ENCODE assay signal across 19 cellular contexts in the genomic region with DNA sequence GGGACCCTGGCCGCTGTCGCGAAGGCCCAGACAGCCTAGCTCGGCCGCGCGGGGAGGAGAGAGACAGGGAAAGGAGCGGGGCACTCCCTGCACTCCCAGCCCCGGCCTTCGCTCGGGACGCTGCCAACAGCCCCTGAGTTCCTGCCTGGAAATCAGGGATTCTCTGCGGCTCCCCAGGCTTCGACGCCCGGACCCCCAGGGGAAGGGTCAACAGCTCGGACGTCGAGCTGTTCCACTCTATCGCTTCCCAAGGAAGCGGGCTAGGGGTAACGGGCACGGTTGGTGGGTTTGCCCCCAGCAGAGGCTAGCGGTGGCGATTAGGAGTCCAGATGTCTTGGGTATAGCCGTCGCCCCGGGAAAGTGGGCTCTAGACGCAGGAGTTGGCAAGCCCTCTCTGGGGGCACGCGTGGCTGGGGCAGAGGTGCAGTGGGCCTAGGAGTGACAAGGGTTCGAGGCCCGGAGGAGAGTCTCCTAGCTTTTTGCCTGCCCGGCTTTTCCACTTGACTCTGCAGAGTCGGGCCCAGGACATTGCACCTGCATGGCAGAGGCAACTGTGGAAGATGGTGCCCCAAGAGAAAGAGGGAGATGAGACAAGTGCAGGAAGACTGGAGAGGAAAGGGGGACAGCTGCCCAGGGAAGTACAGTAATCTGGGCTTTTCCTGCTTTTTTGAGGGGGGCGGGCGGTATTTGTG. TPM values are rescaled to one million over a fixed set of nuclear protein-coding genes. Genes with fewer than 3 reads are reported as not detected.
DNase-seq lines count a peak whose midpoint lies in the region; ATAC-seq and TF ChIP-seq lines count a peak whose summit lies in the region.
"Had no signal": no experiment of that assay in that cellular context is flagged by ENCODE, and none has a peak within 500 bp of the region (broad histone marks: within the 10 kb centered on the region; RNA-seq: fewer than 3 reads in every experiment).

No MANE protein-coding gene starts in this region.

- TF ChIP-seq EP300 in SK-N-SH (IDR thresholded peaks at IDR 0.05; ENCODE audit: borderline replicate concordance in 1 of 2, low read depth in 1 of 2, low read length in 1 of 2), result no peak

- CTCF ChIA-PET in SK-N-SH (lab: Yijun Ruan, JAX), result interaction anchor here (1.0 to 1.1 kb wide), 2 partner anchors 277 to 1137 kb away, joined by 3 read pairs; no protein-coding TSS in a partner anchor

- peaks cover 3 to 5% of the 10 kb centered on the region in 2 experiments; a peak in 2 of 4 replicates for H3K4me1 ChIP-seq in SK-N-SH (ENCODE audit: control insufficient read depth in 1 of 2, insufficient read depth in 2 of 2, low read depth in 1 of 2, low read length in 1 of 2)

- H3K4me3 Mint-ChIP-seq in activated CD4-positive, alpha-beta T cell treated with anti-CD3 and anti-CD28 coated beads, Interleukin-2, amount 10 ng/mL, durations not matched to agents 24 days and 14 days, result no peak overlapping the region
- peak overlapping the region; percentile 40 to 42 for H3K4me3 Mint-ChIP-seq in effector memory CD8-positive, alpha-beta T cell
- H3K4me3 Mint-ChIP-seq in naive B cell (peak overlapping the region in 4 of 8 donors; percentile 35 to 79 (median 56)), mesothelial cell of epicardium (no peak overlapping the region)
- no peak overlapping the region for H3K4me3 Mint-ChIP-seq in stimulated activated memory B cell treated with anti-CD40 and anti-IgM and Interleukin-4, amounts not matched to agents 10 μg/mL and 1 μg/mL and 100 μg/mL, for 72 hours
- H3K4me3 Mint-ChIP-seq: activated CD4-positive, alpha-beta T cell treated with anti-CD3 and anti-CD28 coated beads, Interleukin-2, amount 10 ng/mL, durations not matched to agents 7 days and 5 days had no signal

- no peaks in the 10 kb centered on the region for H3K36me3 ChIP-seq in SK-N-SH (replicated peaks in 1 of 2; ENCODE audit: control insufficient read depth in 1 of 2, insufficient read depth in 2 of 2, low read length in 1 of 2)
- H3K36me3 ChIP-seq: adrenal gland, colonic mucosa, heart left ventricle, left lung, tibial nerve had no signal

- no peak overlapping the region for H3K9ac ChIP-seq in SK-N-SH

- H3K4me3 ChIP-seq in SK-N-SH (ENCODE audit: low read depth in 2 of 2, low read length in 1 of 2), result no peak overlapping the region
- H3K4me3 ChIP-seq: adrenal gland, colonic mucosa, left lung had no signal

- H3K9me3 ChIP-seq in SK-N-SH, result no peaks in the 10 kb centered on the region
- H3K9me3 ChIP-seq: adrenal gland, colonic mucosa, heart left ventricle, left lung, tibial nerve had no signal

- H3K79me2 ChIP-seq in SK-N-SH (ENCODE audit: insufficient read depth), result no peaks in the 10 kb centered on the region

- H3K27ac ChIP-seq in temporal lobe (ENCODE audit: low read depth, low read length) (peak overlapping the region; percentile 69), SK-N-SH (ENCODE audit: low read depth in 2 of 2, low read length in 1 of 2) (no peak overlapping the region)
- H3K27ac ChIP-seq: adrenal gland, C4-2B, colonic mucosa, heart left ventricle, left lung had no signal

- peak overlapping the region; percentile 31 for H3K27ac Mint-ChIP-seq in activated CD4-positive, alpha-beta T cell treated with anti-CD3 and anti-CD28 coated beads, Interleukin-2, amount 10 ng/mL, durations not matched to agents 24 days and 14 days
- H3K27ac Mint-ChIP-seq in effector memory CD8-positive, alpha-beta T cell, result no peak overlapping the region
- H3K27ac Mint-ChIP-seq in naive B cell (peak overlapping the region in 4 of 6 donors; percentile 7 to 85 (median 34)), mesothelial cell of epicardium (no peak overlapping the region)
- no peak overlapping the region for H3K27ac Mint-ChIP-seq in stimulated activated memory B cell treated with anti-CD40 and anti-IgM and Interleukin-4, amounts not matched to agents 10 μg/mL and 1 μg/mL and 100 μg/mL, for 72 hours
- H3K27ac Mint-ChIP-seq: activated CD4-positive, alpha-beta T cell treated with anti-CD3 and anti-CD28 coated beads, Interleukin-2, amount 10 ng/mL, durations not matched to agents 7 days and 5 days had no signal

- no peaks in the 10 kb centered on the region for H3F3A ChIP-seq in SK-N-SH (replicated peaks; ENCODE audit: insufficient read depth)

- TF ChIP-seq CTCF in mesothelial cell of epicardium (IDR thresholded peaks at IDR 0.05; ENCODE audit: unreplicated experiment) (no peak), SK-N-SH (IDR thresholded peaks at IDR 0.05) (no peak)

- H3K27me3 Mint-ChIP-seq in activated CD4-positive, alpha-beta T cell treated with anti-CD3 and anti-CD28 coated beads, Interleukin-2, amount 10 ng/mL, durations not matched to agents 24 days and 14 days, result peaks cover 83% of the 10 kb centered on the region
- H3K27me3 Mint-ChIP-seq in effector memory CD8-positive, alpha-beta T cell, result peaks cover 93 to 100% of the 10 kb centered on the region in 2 donors
- H3K27me3 Mint-ChIP-seq in naive B cell, result peaks cover 85 to 93% (median 90%) of the 10 kb centered on the region in 3 donors
- H3K27me3 Mint-ChIP-seq in mesothelial cell of epicardium (ENCODE audit: low read depth), result peaks cover 98% of the 10 kb centered on the region
- peaks cover 97% of the 10 kb centered on the region for H3K27me3 Mint-ChIP-seq in stimulated activated memory B cell treated with anti-CD40 and anti-IgM and Interleukin-4, amounts not matched to agents 10 μg/mL and 1 μg/mL and 100 μg/mL, for 72 hours

- TF ChIP-seq RAD21 in SK-N-SH (IDR thresholded peaks at IDR 0.05; ENCODE audit: low read length), result no peak

- POLR2A ChIA-PET in SK-N-SH (lab: Yijun Ruan, JAX), result no interaction called here

- H2AFZ ChIP-seq in SK-N-SH (ENCODE audit: low read depth), result no peak overlapping the region

- H3K27me3 ChIP-seq in SK-N-SH (ENCODE audit: insufficient read depth), result no peaks in the 10 kb centered on the region

- no peaks in the 10 kb centered on the region for H3K9me3 Mint-ChIP-seq in activated CD4-positive, alpha-beta T cell treated with anti-CD3 and anti-CD28 coated beads, Interleukin-2, amount 10 ng/mL, durations not matched to agents 24 days and 14 days
- no peaks in the 10 kb centered on the region for H3K9me3 Mint-ChIP-seq in effector memory CD8-positive, alpha-beta T cell
- H3K9me3 Mint-ChIP-seq in naive B cell (peaks cover 0 to 3% (median 0%) of the 10 kb centered on the region in 7 donors), mesothelial cell of epicardium (no peaks in the 10 kb centered on the region)
- no peaks in the 10 kb centered on the region for H3K9me3 Mint-ChIP-seq in stimulated activated memory B cell treated with anti-CD40 and anti-IgM and Interleukin-4, amounts not matched to agents 10 μg/mL and 1 μg/mL and 100 μg/mL, for 72 hours
- H3K9me3 Mint-ChIP-seq: activated CD4-positive, alpha-beta T cell treated with anti-CD3 and anti-CD28 coated beads, Interleukin-2, amount 10 ng/mL, durations not matched to agents 7 days and 5 days had no signal

- no peaks in the 10 kb centered on the region for H3K9me2 ChIP-seq in SK-N-SH

- H3K36me3 Mint-ChIP-seq in activated CD4-positive, alpha-beta T cell treated with anti-CD3 and anti-CD28 coated beads, Interleukin-2, amount 10 ng/mL, durations not matched to agents 24 days and 14 days (ENCODE audit: low read depth), result no peaks in the 10 kb centered on the region
- peaks cover 10% of the 10 kb centered on the region for H3K36me3 Mint-ChIP-seq in effector memory CD8-positive, alpha-beta T cell (ENCODE audit: insufficient read depth)
- no peaks in the 10 kb centered on the region for H3K36me3 Mint-ChIP-seq in naive B cell
- no peaks in the 10 kb centered on the region for H3K36me3 Mint-ChIP-seq in mesothelial cell of epicardium
- no peaks in the 10 kb centered on the region for H3K36me3 Mint-ChIP-seq in stimulated activated memory B cell treated with anti-CD40 and anti-IgM and Interleukin-4, amounts not matched to agents 10 μg/mL and 1 μg/mL and 100 μg/mL, for 72 hours

- no peak for DNase-seq in activated CD4-positive, alpha-beta T cell treated with anti-CD3 and anti-CD28 coated beads, Interleukin-2, amount 10 ng/mL, durations not matched to agents 24 days and 14 days
- DNase-seq in activated CD4-positive, alpha-beta T cell treated with anti-CD3 and anti-CD28 coated beads for 1 hour, result no peak
- no peak for DNase-seq in effector memory CD8-positive, alpha-beta T cell
- DNase-seq in naive B cell, result no peak
- DNase-seq in mesothelial cell of epicardium (ENCODE audit: low spot score in 2 of 2, unreplicated experiment in 2 of 2), result no peak
- no peak for DNase-seq in SK-N-SH
- DNase-seq: activated CD4-positive, alpha-beta T cell treated with anti-CD3 and anti-CD28 coated beads, Interleukin-2, amount 10 ng/mL, durations not matched to agents 7 days and 5 days; adrenal gland; colonic mucosa; heart left ventricle; NCI-H187 had no signal

- WGBS in SK-N-SH (ENCODE audit: low lambda C conversion rate), result 96% methylated on average over 29 of the region's 37 CpGs

- H4K20me1 ChIP-seq in SK-N-SH (ENCODE audit: insufficient read depth), result no peaks in the 10 kb centered on the region

- intact Hi-C loops in activated CD4-positive, alpha-beta T cell treated with anti-CD3 and anti-CD28 coated beads, Interleukin-2, amount 10 ng/mL, durations not matched to agents 24 days and 14 days (cut with micrococcal nuclease), result loop anchor here (10.0 kb wide), 1 partner anchor 1138 kb away; no protein-coding TSS in a partner anchor

- no peak overlapping the region for H3K4me2 ChIP-seq in SK-N-SH

- ATAC-seq in effector memory CD8-positive, alpha-beta T cell (replicated peaks), result no peak
- no peak for ATAC-seq in naive B cell (ENCODE audit: low read depth in 2 of 2)
- no peak for ATAC-seq in stimulated activated memory B cell treated with anti-CD40 and anti-IgM and Interleukin-4, amounts not matched to agents 10 μg/mL and 1 μg/mL and 100 μg/mL, for 72 hours
- ATAC-seq: left lung, right cardiac atrium had no signal

- H3K4me1 Mint-ChIP-seq in activated CD4-positive, alpha-beta T cell treated with anti-CD3 and anti-CD28 coated beads, Interleukin-2, amount 10 ng/mL, durations not matched to agents 24 days and 14 days, result peaks cover 10% of the 10 kb centered on the region
- peaks cover 15 to 16% of the 10 kb centered on the region in 2 donors for H3K4me1 Mint-ChIP-seq in effector memory CD8-positive, alpha-beta T cell (ENCODE audit: low read depth in 2 of 2)
- H3K4me1 Mint-ChIP-seq in naive B cell, result peaks cover 32 to 39% (median 32%) of the 10 kb centered on the region in 3 donors
- H3K4me1 Mint-ChIP-seq in mesothelial cell of epicardium, result peaks cover 15% of the 10 kb centered on the region
- peaks cover 32% of the 10 kb centered on the region for H3K4me1 Mint-ChIP-seq in stimulated activated memory B cell treated with anti-CD40 and anti-IgM and Interleukin-4, amounts not matched to agents 10 μg/mL and 1 μg/mL and 100 μg/mL, for 72 hours

RNA-seq across cellular contexts. Expression of a gene that starts 8.3 kb away (rescaled TPM):
- not detected in 2 replicates for total RNA-seq in activated CD4-positive, alpha-beta T cell treated with anti-CD3 and anti-CD28 coated beads, Interleukin-2, amount 10 ng/mL, durations not matched to agents 24 days and 14 days
- polyA plus RNA-seq in naive B cell (ENCODE audit: low read depth in 6 of 6) (not detected), SK-N-SH (2012; rRNA removed) (0.93 and 1.0 TPM in 2 replicates)
- total RNA-seq in temporal lobe (156 TPM), mesothelial cell of epicardium (not detected in 3 replicates)
- polyA plus RNA-seq in SK-N-SH (2012; cell fraction: cytosol; rRNA removed), result 0.92 and 1.1 TPM in 2 replicates
- 0.89 and 1.0 TPM in 2 replicates for polyA plus RNA-seq in SK-N-SH (2012; cell fraction: nucleus; rRNA removed)
- total RNA-seq: activated CD4-positive, alpha-beta T cell treated with anti-CD3 and anti-CD28 coated beads, Interleukin-2, amount 10 ng/mL, durations not matched to agents 7 days and 5 days; colonic mucosa; heart left ventricle; left lung; NCI-H460; right cardiac atrium had no signal
- polyA plus RNA-seq: esophagus had no signal

Comparison
In these comparisons a context has a peak if more than half of its experiments do, and no peak if none do; other contexts are left out.
1. H3K27ac Mint-ChIP-seq: peak in activated CD4-positive, alpha-beta T cell treated with anti-CD3 and anti-CD28 coated beads, Interleukin-2, amount 10 ng/mL, durations not matched to agents 24 days and 14 days (single experiment) and naive B cell (4 of 6); none in effector memory CD8-positive, alpha-beta T cell (0 of 2), mesothelial cell of epicardium (single experiment) and stimulated activated memory B cell treated with anti-CD40 and anti-IgM and Interleukin-4, amounts not matched to agents 10 μg/mL and 1 μg/mL and 100 μg/mL, for 72 hours (single experiment).
2. H3K4me3 Mint-ChIP-seq: peak in effector memory CD8-positive, alpha-beta T cell (2 of 2); none in activated CD4-positive, alpha-beta T cell treated with anti-CD3 and anti-CD28 coated beads, Interleukin-2, amount 10 ng/mL, durations not matched to agents 24 days and 14 days (single experiment), mesothelial cell of epicardium (single experiment) and stimulated activated memory B cell treated with anti-CD40 and anti-IgM and Interleukin-4, amounts not matched to agents 10 μg/mL and 1 μg/mL and 100 μg/mL, for 72 hours (single experiment).
3. RNA of a gene that starts 8.3 kb away (total RNA-seq): 156 TPM in temporal lobe (single experiment); not detected in mesothelial cell of epicardium and not detected in activated CD4-positive, alpha-beta T cell treated with anti-CD3 and anti-CD28 coated beads, Interleukin-2, amount 10 ng/mL, durations not matched to agents 24 days and 14 days; every median in the first group is over 100 times any median in the second.